9 cellular contexts compared by ENCODE assay signal in the genomic region with DNA sequence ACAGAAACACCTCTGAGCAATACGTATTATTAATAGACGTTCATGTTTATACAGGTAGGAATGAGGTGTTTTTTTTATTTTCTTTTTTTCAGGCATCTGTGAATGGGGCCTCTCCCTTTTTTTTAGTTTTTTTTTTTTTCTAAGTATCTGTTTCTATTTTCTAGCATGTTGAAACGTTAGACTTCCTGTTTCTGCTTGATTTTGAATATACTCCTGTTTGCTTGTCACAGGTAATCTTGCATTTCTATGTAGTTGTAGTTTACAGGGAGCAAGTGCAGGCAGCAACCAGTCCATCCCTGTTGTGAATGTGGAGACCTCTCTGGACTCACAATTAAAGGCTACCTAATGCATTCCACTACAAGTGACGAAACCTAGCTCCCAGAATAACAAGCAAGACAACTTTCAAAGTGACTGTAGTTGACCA. TPM values are rescaled to one million over a fixed set of nuclear protein-coding genes. Genes with fewer than 3 reads are reported as not detected.
DNase-seq lines count a peak whose midpoint lies in the region; ATAC-seq and TF ChIP-seq lines count a peak whose summit lies in the region.
"Had no signal": no experiment of that assay in that cellular context is flagged by ENCODE, and none has a peak within 500 bp of the region (broad histone marks: within the 10 kb centered on the region; RNA-seq: fewer than 3 reads in every experiment).

No MANE protein-coding gene starts in this region.

- intact Hi-C loops in OCI-LY7 (cut with micrococcal nuclease; ENCODE audit: unreplicated experiment): loop anchor here (1.0 kb wide), 1 partner anchor 24 kb away; no protein-coding TSS in a partner anchor
- intact Hi-C loops in adrenal gland (cut with DNase I): no loop called here

- WGBS in adrenal gland, 4 donors: 78 to 83% (median 78%) methylated on average over 4 of the region's 4 CpGs

- ATAC-seq in GM18873 (IDR thresholded peaks at IDR 0.05; ENCODE audit: low FRiP score, unreplicated experiment) (peak; percentile 30), HG02588 (IDR thresholded peaks at IDR 0.05; ENCODE audit: unreplicated experiment) (peak; percentile 35)

- no peaks in the 10 kb centered on the region for H4K20me1 ChIP-seq in OCI-LY7 (ENCODE audit: insufficient read depth, low read length)

- no peak for TF ChIP-seq POLR2A in adrenal gland (IDR thresholded peaks at IDR 0.05)

- H3K4me2 ChIP-seq in OCI-LY7 (ENCODE audit: low read length): peak overlapping the region; percentile 85

- H3K4me1 ChIP-seq in OCI-LY7 (ENCODE audit: insufficient read depth, low read length, poor library complexity, severe bottlenecking): peaks cover 77% of the 10 kb centered on the region
- peaks cover 21% of the 10 kb centered on the region for H3K4me1 ChIP-seq in rectal smooth muscle tissue (ENCODE audit: control insufficient read depth, insufficient read depth, low read length)
- H3K4me1 ChIP-seq in adrenal gland (replicated peaks in 1 of 2): peaks cover 0 to 12% of the 10 kb centered on the region in 2 donors

- peak overlapping the region; percentile 99 for H3K27ac ChIP-seq in OCI-LY7 (ENCODE audit: low read depth, low read length, poor library complexity, severe bottlenecking)
- H3K27ac ChIP-seq in rectal smooth muscle tissue (ENCODE audit: low read depth, low read length): no peak overlapping the region
- H3K27ac ChIP-seq in adrenal gland: no peak overlapping the region

- H3K9me3 ChIP-seq in OCI-LY7 (ENCODE audit: low read length): no peaks in the 10 kb centered on the region
- H3K9me3 ChIP-seq in adrenal gland (replicated peaks in 1 of 3): no peaks in the 10 kb centered on the region

- no peaks in the 10 kb centered on the region for H3K27me3 ChIP-seq in rectal smooth muscle tissue (ENCODE audit: control insufficient read depth, insufficient read depth, low read length)
- H3K27me3 ChIP-seq in adrenal gland: no peaks in the 10 kb centered on the region

- H3K9ac ChIP-seq in rectal smooth muscle tissue (ENCODE audit: low read length): no peak overlapping the region

- no peaks in the 10 kb centered on the region for H3K9me2 ChIP-seq in OCI-LY7 (ENCODE audit: insufficient read depth, low read length)

- TF ChIP-seq CTCF in OCI-LY7 (conservative IDR thresholded peaks at IDR 0.05; ENCODE audit: low read length) (no peak), adrenal gland (IDR thresholded peaks at IDR 0.05) (no peak)

- peaks cover 63% of the 10 kb centered on the region for H3K79me2 ChIP-seq in OCI-LY7 (ENCODE audit: insufficient read depth, low read depth, low read length)

- no peaks in the 10 kb centered on the region for H3K36me3 ChIP-seq in OCI-LY7 (ENCODE audit: insufficient read depth, low read length)
- H3K36me3 ChIP-seq in rectal smooth muscle tissue (ENCODE audit: control insufficient read depth, insufficient read depth, low read length): no peaks in the 10 kb centered on the region
- no peaks in the 10 kb centered on the region for H3K36me3 ChIP-seq in adrenal gland (replicated peaks in 1 of 2)

- H2AFZ ChIP-seq in OCI-LY7 (ENCODE audit: low read length): peak overlapping the region; percentile 26; the same call in 1 of the 2 replicates

- CTCF ChIA-PET in OCI-LY7 (lab: Charles Lee; ENCODE audit: unreplicated experiment): interaction anchor here (0.5 to 1.0 kb wide), 2 partner anchors 57 to 311 kb away, joined by 3 to 4 read pairs; no protein-coding TSS in a partner anchor

- POLR2A ChIA-PET in OCI-LY7 (lab: Charles Lee): interaction anchor here (0.5 to 22.6 kb wide), 10 partner anchors 9 to 318 kb away, joined by 3 to 538 read pairs (median 4); partner anchors contain the start of gene TNFAIP8

- no TSS peak for BruUV-seq in OCI-LY7 (replicated peaks; lab: Mats Ljungman, UMichigan)

- DNase-seq in OCI-LY7 (ENCODE audit: low spot score) (peak; percentile 53), hepatic stellate cell (ENCODE audit: low spot score) (no peak), adrenal gland (no peak), NCI-H748 (lab: John Stamatoyannopoulos, UW; ENCODE audit: unreplicated experiment) (no peak)
- DNase-seq: activated CD4-positive, alpha-beta T cell treated with anti-CD3 and anti-CD28 coated beads for 4 hours; NCI-H2081 had no signal

- H3K4me3 ChIP-seq in OCI-LY7 (ENCODE audit: low read depth, low read length, poor library complexity, severe bottlenecking) (peak overlapping the region; percentile 70), rectal smooth muscle tissue (ENCODE audit: low read length) (peak overlapping the region; percentile 37), adrenal gland (no peak overlapping the region)

RNA-seq across cellular contexts. Expression of gene TNFAIP8, which starts 22.8 kb away (rescaled TPM):
- total RNA-seq in OCI-LY7 (2014; rRNA removed; shearing (Covaris generic)): 92.9 and 95.1 TPM in 2 replicates
- total RNA-seq in OCI-LY7 (2022) (75.4 and 94.5 TPM in 2 replicates), adrenal gland (10 to 100 TPM in 2 of 8 donors, 1 to 10 TPM in 6; 1.4 to 12.7 (median 7.0) TPM)
- 1 to 10 TPM; 3.1 to 6.3 (median 3.9) TPM for polyA plus RNA-seq in adrenal gland

Comparison
In these comparisons a context has a peak if more than half of its experiments do, and no peak if none do; other contexts are left out.
1. H3K4me3 ChIP-seq: peak in OCI-LY7 (single experiment) and rectal smooth muscle tissue (single experiment); none in adrenal gland (0 of 4).
2. RNA of gene TNFAIP8, which starts 22.8 kb away (total RNA-seq): 75.4 to 95.1 TPM in OCI-LY7; 1.4 to 12.7 TPM in adrenal gland; every median in the first group is over 4 times any median in the second.